ENCODE assay signal across 8 cellular contexts in genomic region chr4:86895692-86896488, GRCh38. TPM values are rescaled to one million over a fixed set of nuclear protein-coding genes. Genes with fewer than 3 reads are reported as not detected.
A peak's percentile ranks its signal among the peaks of the same experiment; 100 is the strongest.
DNase-seq lines count a peak whose midpoint lies in the region; ATAC-seq, FAIRE-seq and TF ChIP-seq lines count a peak whose summit lies in the region.

No MANE protein-coding gene starts in this region.

- H3K4me3 Mint-ChIP-seq in CD4-positive, alpha-beta T cell: no peak overlapping the region
- no peak overlapping the region for H3K4me3 Mint-ChIP-seq in astrocyte (ENCODE audit: unreplicated experiment)

- H3K4me1 Mint-ChIP-seq in CD4-positive, alpha-beta T cell (ENCODE audit: low read depth): peaks cover 3% of the 10 kb centered on the region
- H3K4me1 Mint-ChIP-seq in astrocyte (ENCODE audit: low read depth, unreplicated experiment): no peaks in the 10 kb centered on the region

- DNase-seq in CD4-positive, alpha-beta T cell: no peak
- DNase-seq in NCI-H510A (lab: John Stamatoyannopoulos, UW) (peak; percentile 22), astrocyte (ENCODE audit: low read depth) (peak; percentile 53), hepatocyte (ENCODE audit: low spot score) (peak; percentile 84), spleen (no peak)

- FAIRE-seq in astrocyte (lab: Jason Lieb, UNC): peak; percentile 95

- peak; percentile 54 for ATAC-seq in CD4-positive, alpha-beta T cell (ENCODE audit: poor library complexity)
- ATAC-seq in GM18868 (IDR thresholded peaks at IDR 0.05; ENCODE audit: unreplicated experiment) (peak; percentile 56), HG03432 (IDR thresholded peaks at IDR 0.05; ENCODE audit: unreplicated experiment) (peak; percentile 41), HG02571 (IDR thresholded peaks at IDR 0.05; ENCODE audit: unreplicated experiment) (no peak)

- H3K27me3 ChIP-seq in CD4-positive, alpha-beta T cell (ENCODE audit: control insufficient read depth, insufficient read depth, low read length): peaks cover 9% of the 10 kb centered on the region
- no peaks in the 10 kb centered on the region for H3K27me3 ChIP-seq in astrocyte (ENCODE audit: insufficient read depth, low read length)
- H3K27me3 ChIP-seq in hepatocyte: no peaks in the 10 kb centered on the region
- H3K27me3 ChIP-seq in spleen (replicated peaks in 1 of 7): peaks cover 0 to 24% (median 5%) of the 10 kb centered on the region in 7 donors

- H3K9me3 Mint-ChIP-seq in CD4-positive, alpha-beta T cell: no peaks in the 10 kb centered on the region
- H3K9me3 Mint-ChIP-seq in astrocyte (ENCODE audit: unreplicated experiment): peaks cover 2% of the 10 kb centered on the region

- intact Hi-C loops in CD4-positive, alpha-beta T cell (cut with DNase I, micrococcal nuclease): loop anchor here (1.0 to 10.0 kb wide), 2 partner anchors 398 to 1811 kb away; no protein-coding TSS in a partner anchor
- intact Hi-C loops in spleen (cut with DNase I; ENCODE audit: low total_unique reads): loop anchor here (2.0 kb wide), 1 partner anchor 399 kb away; no protein-coding TSS in a partner anchor

- H3K4me2 ChIP-seq in astrocyte (ENCODE audit: low read length) (no peak overlapping the region), hepatocyte (no peak overlapping the region)

- no peak overlapping the region for H3K9ac ChIP-seq in astrocyte (ENCODE audit: low read length)

- H3K27ac Mint-ChIP-seq in CD4-positive, alpha-beta T cell: no peak overlapping the region
- H3K27ac Mint-ChIP-seq in astrocyte (ENCODE audit: unreplicated experiment): no peak overlapping the region

- no peaks in the 10 kb centered on the region for H3K79me2 ChIP-seq in astrocyte (ENCODE audit: insufficient read depth, low read length)
- H3K79me2 ChIP-seq in hepatocyte: no peaks in the 10 kb centered on the region

- H3K36me3 Mint-ChIP-seq in CD4-positive, alpha-beta T cell (ENCODE audit: low read depth): no peaks in the 10 kb centered on the region
- no peaks in the 10 kb centered on the region for H3K36me3 Mint-ChIP-seq in astrocyte (ENCODE audit: low read depth, unreplicated experiment)

- peaks cover 17% of the 10 kb centered on the region for H3K27me3 Mint-ChIP-seq in CD4-positive, alpha-beta T cell
- peaks cover 2% of the 10 kb centered on the region for H3K27me3 Mint-ChIP-seq in astrocyte (ENCODE audit: low read depth, unreplicated experiment)

- POLR2A ChIA-PET in CD4-positive, alpha-beta T cell (lab: Charles Lee): no interaction called here

- H4K20me1 ChIP-seq in astrocyte (ENCODE audit: insufficient read depth, low read length) (no peaks in the 10 kb centered on the region), hepatocyte (ENCODE audit: insufficient read depth, poor library complexity, severe bottlenecking) (no peaks in the 10 kb centered on the region)

- H3K4me1 ChIP-seq in astrocyte (ENCODE audit: insufficient read depth, low read length) (no peaks in the 10 kb centered on the region), hepatocyte (ENCODE audit: insufficient read depth) (peaks cover 12% of the 10 kb centered on the region), spleen (peaks cover 0 to 18% (median 11%) of the 10 kb centered on the region in 6 donors)

- H2AFZ ChIP-seq in astrocyte (ENCODE audit: low read depth, low read length) (no peak overlapping the region), hepatocyte (no peak overlapping the region)

- H3K36me3 ChIP-seq in astrocyte (ENCODE audit: insufficient read depth, low read length) (no peaks in the 10 kb centered on the region), hepatocyte (replicated peaks; ENCODE audit: insufficient read depth, low read depth) (no peaks in the 10 kb centered on the region), spleen (no peaks in the 10 kb centered on the region)

- H3K4me3 ChIP-seq in astrocyte (ENCODE audit: insufficient read depth, low read depth, low read length) (no peak overlapping the region), hepatocyte (no peak overlapping the region), spleen (no peak overlapping the region)

- no peaks in the 10 kb centered on the region for H3K9me2 ChIP-seq in hepatocyte (replicated peaks; ENCODE audit: insufficient read depth)

- no peaks in the 10 kb centered on the region for H3K9me3 ChIP-seq in CD4-positive, alpha-beta T cell (ENCODE audit: control insufficient read depth, low read length)
- no peaks in the 10 kb centered on the region for H3K9me3 ChIP-seq in astrocyte (ENCODE audit: insufficient read depth, low read depth, low read length)
- H3K9me3 ChIP-seq in hepatocyte (ENCODE audit: low read depth): no peaks in the 10 kb centered on the region
- no peaks in the 10 kb centered on the region for H3K9me3 ChIP-seq in spleen

- CTCF ChIA-PET in CD4-positive, alpha-beta T cell (lab: Charles Lee): interaction anchor here (1.4 kb wide), 1 partner anchor 400 kb away, joined by 5 read pairs; no protein-coding TSS in a partner anchor

- peak; percentile 87 for TF ChIP-seq CTCF in CD4-positive, alpha-beta T cell (IDR thresholded peaks at IDR 0.05)
- TF ChIP-seq CTCF in astrocyte (IDR thresholded peaks at IDR 0.05; ENCODE audit: insufficient read depth, low read depth, low read length) (peak; percentile 68), hepatocyte (IDR thresholded peaks at IDR 0.05; ENCODE audit: poor library complexity) (peak; percentile 84), spleen (IDR thresholded peaks at IDR 0.05 in 8 of 11, conservative IDR thresholded peaks at IDR 0.05 in 3 of 11) (peak; percentile 41 to 83 (median 70))

- TF ChIP-seq POLR2A in spleen (IDR thresholded peaks at IDR 0.05): no peak

- WGBS in hepatocyte (ENCODE audit: low lambda C conversion rate, missing lambda C conversion rate): 76% methylated on average over 6 of the region's 6 CpGs
- WGBS in spleen, 5 donors: 75 to 84% (median 79%) methylated on average over 6 of the region's 6 CpGs

- H3K27ac ChIP-seq in CD4-positive, alpha-beta T cell (ENCODE audit: low read depth, low read length): no peak overlapping the region
- H3K27ac ChIP-seq in astrocyte (ENCODE audit: low read depth, low read length) (no peak overlapping the region), hepatocyte (no peak overlapping the region), spleen (no peak overlapping the region)

RNA-seq across cellular contexts. Expression of gene C4orf36, which starts 3.7 kb away (rescaled TPM):
- not detected for total RNA-seq in CD4-positive, alpha-beta T cell
- not detected in 2 replicates for total RNA-seq in astrocyte
- 1.2 and 1.3 TPM in 2 replicates for total RNA-seq in hepatocyte
- 2.0 and 2.3 TPM in 2 replicates for polyA plus RNA-seq in hepatocyte
- total RNA-seq in spleen: 1 to 10 TPM in 1 of 7 donors, under 1 TPM in 1, not detected in 5; 0.82 to 1.1 TPM
- under 1 TPM in 1 of 3 donors, not detected in 2; 0.17 TPM for polyA plus RNA-seq in spleen

RNA-seq across cellular contexts. Expression of gene AFF1, which starts 38.9 kb away (rescaled TPM):
- total RNA-seq in CD4-positive, alpha-beta T cell: 10 to 100 TPM; 50.3 to 51.2 TPM
- total RNA-seq in astrocyte (55.3 and 58.2 TPM in 2 replicates), hepatocyte (36.1 and 38.7 TPM in 2 replicates), spleen (100 to 1,000 TPM in 3 of 7 donors, 10 to 100 TPM in 4; 75.4 to 119 (median 99.6) TPM)
- polyA plus RNA-seq in hepatocyte (28.7 and 31.9 TPM in 2 replicates), spleen (1 to 10 TPM; 4.4 to 8.2 (median 5.4) TPM)

RNA-seq across cellular contexts. Expression of gene SLC10A6, which starts 46.7 kb away (rescaled TPM):
- not detected for total RNA-seq in CD4-positive, alpha-beta T cell
- total RNA-seq in astrocyte: 0.26 TPM in 1 of 2 replicates, not detected in the other
- 0.10 and 0.24 TPM in 2 replicates for total RNA-seq in hepatocyte
- polyA plus RNA-seq in hepatocyte: not detected in 2 replicates
- total RNA-seq in spleen: 1 to 10 TPM in 4 of 7 donors, under 1 TPM in 2, not detected in 1; 0.49 to 3.7 (median 1.1) TPM
- polyA plus RNA-seq in spleen: not detected

Comparison
In these comparisons a context has a peak if more than half of its experiments do, and no peak if none do; other contexts are left out.
1. DNase-seq: peak in NCI-H510A (single experiment), astrocyte (single experiment) and hepatocyte (single experiment); none in CD4-positive, alpha-beta T cell (0 of 10) and spleen (single experiment).
2. Peak in every context shown above with its lines, with median percentiles within 50 percentile points of each other: CTCF ChIP-seq.